Comparison of ENCODE assay signal across 30 cellular contexts in the genomic region with DNA sequence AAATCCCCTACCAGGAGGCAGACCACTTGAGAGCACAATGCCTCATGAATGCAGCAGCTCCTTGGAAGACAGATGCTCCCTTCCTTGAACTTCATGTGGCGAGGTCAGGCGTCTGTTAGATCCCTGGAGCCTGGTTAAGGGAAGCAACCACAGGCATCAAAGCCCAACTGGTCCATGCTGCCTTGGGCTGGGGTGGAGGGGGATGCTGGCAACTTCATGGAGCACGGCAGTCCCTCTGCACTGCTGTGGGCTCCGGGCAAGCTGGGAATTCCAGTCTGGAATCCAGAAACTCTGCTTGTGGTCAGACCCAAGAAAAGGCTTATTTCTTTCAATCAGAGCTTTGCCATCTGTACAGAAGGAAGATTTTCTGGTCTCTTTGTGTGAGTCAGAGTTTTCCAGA.
"Had no signal": no experiment of that assay in that cellular context is flagged by ENCODE, and none has a peak within 500 bp of the region (broad histone marks: within the 10 kb centered on the region; RNA-seq: fewer than 3 reads in every experiment).

No MANE protein-coding gene starts in this region.

- H3K4me1 ChIP-seq: adrenal gland, body of pancreas, esophagus muscularis mucosa, foreskin keratinocyte had no signal

- H3K27ac ChIP-seq: adrenal gland, body of pancreas, esophagus muscularis mucosa, foreskin keratinocyte, gastrocnemius medialis, heart left ventricle, WERI-Rb-1 had no signal

- H3K4me3 ChIP-seq: adrenal gland, body of pancreas, esophagus muscularis mucosa, gastrocnemius medialis, heart left ventricle had no signal

- H3K36me3 ChIP-seq: adrenal gland, gastrocnemius medialis, heart left ventricle, WERI-Rb-1 had no signal

- H3K9me3 ChIP-seq: adrenal gland, body of pancreas, esophagus muscularis mucosa, gastrocnemius medialis, heart left ventricle had no signal

- H3K27me3 ChIP-seq: adrenal gland, body of pancreas, esophagus muscularis mucosa, gastrocnemius medialis, heart left ventricle had no signal

- DNase-seq: activated B cell treated with CpG ODN at 0.5 μM for 24 hours; activated CD4-positive, alpha-beta T cell treated with anti-CD3 and anti-CD28 coated beads for 48 hours; activated CD4-positive, alpha-beta T cell treated with anti-CD3 and anti-CD28 coated beads, Interleukin-2, amount 50 U/mL, for 1 hour; activated CD4-positive, alpha-beta T cell treated with anti-CD3 and anti-CD28 coated beads, Interleukin-2, amount 50 U/mL, for 48 hours; activated CD8-positive, alpha-beta memory T cell treated with anti-CD3 and anti-CD28 coated beads for 24 hours; activated CD8-positive, alpha-beta memory T cell treated with anti-CD3 and anti-CD28 coated beads, Interleukin-2, amount 50 U/mL, for 4 hours; activated CD8-positive, alpha-beta T cell treated with anti-CD3 and anti-CD28 coated beads for 36 hours; activated effector memory CD4-positive, alpha-beta T cell treated with anti-CD3 and anti-CD28 coated beads, Interleukin-2, amount 50 U/mL, for 16 hours; activated naive CD4-positive, alpha-beta T cell treated with anti-CD3 and anti-CD28 coated beads for 36 hours; activated naive CD8-positive, alpha-beta T cell treated with anti-CD3 and anti-CD28 coated beads for 36 hours; activated naive CD8-positive, alpha-beta T cell treated with anti-CD3 and anti-CD28 coated beads, Interleukin-2, amount 50 U/mL, for 24 hours; activated T-cell treated with anti-CD3 and anti-CD28 coated beads for 4 hours; activated T-cell treated with anti-CD3 and anti-CD28 coated beads, Interleukin-2, amount 50 U/mL, for 4 hours; adrenal gland; amygdala; aorta; body of pancreas; caudate nucleus; cortex of kidney; dermis blood vessel endothelial cell; effector CD4-positive, alpha-beta T cell; effector memory CD8-positive, alpha-beta T cell; erythroblast; foreskin keratinocyte; gastrocnemius medialis; glutamatergic neuron; heart left ventricle; T1000; WERI-Rb-1 had no signal
